33 cellular contexts compared by ENCODE assay signal in genomic region chrY:2874211-2874610, GRCh38. TPM values are rescaled to one million over a fixed set of nuclear protein-coding genes. Genes with fewer than 3 reads are reported as not detected.
"Had no signal": no experiment of that assay in that cellular context is flagged by ENCODE, and none has a peak within 500 bp of the region (broad histone marks: within the 10 kb centered on the region; RNA-seq: fewer than 3 reads in every experiment).

No MANE protein-coding gene starts in this region.

- H3K27ac Mint-ChIP-seq: activated B cell treated with CpG ODN at 0.5 μM for 24 hours; activated CD4-positive, alpha-beta T cell treated with anti-CD3 and anti-CD28 coated beads, Interleukin-2, amount 10 ng/mL, durations not matched to agents 24 days and 14 days; activated CD8-positive, alpha-beta T cell treated with anti-CD3 and anti-CD28 coated beads for 36 hours; activated naive CD8-positive, alpha-beta T cell treated with anti-CD3 and anti-CD28 coated beads for 36 hours; activated T-helper 17 cell treated with anti-CD3 and anti-CD28 coated beads, Interleukin-2, amount 50 U/mL, for 72 hours; T-helper 1 cell treated with Interleukin-12 subunit alpha and Interleukin-12 subunit beta and Interleukin-4 antibody, amounts not matched to agents 30 μg/mL and 1 μg/mL, for 36 hours had no signal

- H3K4me3 ChIP-seq: SJSA1 had no signal

- H3K27me3 Mint-ChIP-seq: activated B cell treated with CpG ODN at 0.5 μM for 24 hours; activated CD4-positive, alpha-beta T cell treated with anti-CD3 and anti-CD28 coated beads, Interleukin-2, amount 10 ng/mL, durations not matched to agents 24 days and 14 days; activated CD8-positive, alpha-beta T cell treated with anti-CD3 and anti-CD28 coated beads for 36 hours; activated naive CD8-positive, alpha-beta T cell treated with anti-CD3 and anti-CD28 coated beads for 36 hours; activated T-helper 17 cell treated with anti-CD3 and anti-CD28 coated beads, Interleukin-2, amount 50 U/mL, for 72 hours had no signal

- H3K27ac ChIP-seq: brain microvascular endothelial cell, SJSA1 had no signal

- H3K4me1 ChIP-seq: SJSA1 had no signal

- H3K27me3 ChIP-seq: brain microvascular endothelial cell, SJSA1 had no signal

- H3K36me3 ChIP-seq: brain microvascular endothelial cell, SJSA1 had no signal

- DNase-seq: activated B cell treated with CpG ODN at 0.5 μM for 24 hours; activated CD4-positive, alpha-beta T cell treated with anti-CD3 and anti-CD28 coated beads for 1 hour; activated CD4-positive, alpha-beta T cell treated with anti-CD3 and anti-CD28 coated beads, Interleukin-2, amount 10 ng/mL, durations not matched to agents 24 days and 14 days; activated CD4-positive, alpha-beta T cell treated with anti-CD3 and anti-CD28 coated beads, Interleukin-2, amount 50 U/mL, for 4 hours; activated CD8-positive, alpha-beta T cell treated with anti-CD3 and anti-CD28 coated beads for 36 hours; activated effector memory CD4-positive, alpha-beta T cell treated with anti-CD3 and anti-CD28 coated beads, Interleukin-2, amount 50 U/mL, for 16 hours; activated naive CD4-positive, alpha-beta T cell; activated naive CD4-positive, alpha-beta T cell treated with anti-CD3 and anti-CD28 coated beads, Interleukin-2, amount 50 U/mL, for 16 hours; activated naive CD8-positive, alpha-beta T cell treated with anti-CD3 and anti-CD28 coated beads for 36 hours; activated T-cell treated with anti-CD3 and anti-CD28 coated beads, Interleukin-2, amount 50 U/mL, for 1 hour; activated T-cell treated with anti-CD3 and anti-CD28 coated beads, Interleukin-2, amount 50 U/mL, for 72 hours; amniotic stem cell; aorta; brain microvascular endothelial cell; central memory CD4-positive, alpha-beta T cell; Kasumi-1; KG1; NCI-H1048; NCI-H1105 treated with DMSO at 0.1 percent for 48 hours; NCI-H1436; NCI-H1694; NCI-H1930; NCI-H2171; NCI-H226; NCI-H524; SHP77 treated with DMSO at 0.1 percent for 48 hours; SK-N-SH had no signal

- H3K4me3 Mint-ChIP-seq: activated B cell treated with CpG ODN at 0.5 μM for 24 hours; activated CD4-positive, alpha-beta T cell treated with anti-CD3 and anti-CD28 coated beads, Interleukin-2, amount 10 ng/mL, durations not matched to agents 24 days and 14 days; activated CD8-positive, alpha-beta T cell treated with anti-CD3 and anti-CD28 coated beads for 36 hours; activated naive CD8-positive, alpha-beta T cell treated with anti-CD3 and anti-CD28 coated beads for 36 hours; activated T-cell treated with anti-CD3 and anti-CD28 coated beads, Interleukin-2, amount 50 U/mL, for 72 hours; activated T-helper 17 cell treated with anti-CD3 and anti-CD28 coated beads, Interleukin-2, amount 50 U/mL, for 72 hours; T-helper 1 cell treated with Interleukin-12 subunit alpha and Interleukin-12 subunit beta and Interleukin-4 antibody, amounts not matched to agents 30 μg/mL and 1 μg/mL, for 36 hours; T-helper 2 cell treated with Interferon-gamma antibody and Interleukin-4, amounts not matched to agents 5 μg/mL and 100 μg/mL, for 36 hours had no signal

- ATAC-seq: activated CD8-positive, alpha-beta T cell treated with anti-CD3 and anti-CD28 coated beads for 36 hours; activated T-cell treated with anti-CD3 and anti-CD28 coated beads, Interleukin-2, amount 50 U/mL, for 72 hours; activated T-helper 17 cell treated with anti-CD3 and anti-CD28 coated beads, Interleukin-2, amount 50 U/mL, for 72 hours; Panc1 had no signal

- H3K4me1 Mint-ChIP-seq: activated B cell treated with CpG ODN at 0.5 μM for 24 hours; activated CD4-positive, alpha-beta T cell treated with anti-CD3 and anti-CD28 coated beads, Interleukin-2, amount 10 ng/mL, durations not matched to agents 24 days and 14 days; activated naive CD8-positive, alpha-beta T cell treated with anti-CD3 and anti-CD28 coated beads for 36 hours; activated T-helper 17 cell treated with anti-CD3 and anti-CD28 coated beads, Interleukin-2, amount 50 U/mL, for 72 hours had no signal

- H3K9me3 ChIP-seq: SJSA1, SK-N-SH had no signal

- H3K9me3 Mint-ChIP-seq: activated T-cell treated with anti-CD3 and anti-CD28 coated beads, Interleukin-2, amount 50 U/mL, for 72 hours; activated T-helper 17 cell treated with anti-CD3 and anti-CD28 coated beads, Interleukin-2, amount 50 U/mL, for 72 hours had no signal

RNA-seq across cellular contexts. Expression of gene RPS4Y1, which starts 32.8 kb away (rescaled TPM):
- total RNA-seq: aorta, RPMI7951 had no signal
- polyA plus RNA-seq: SK-N-SH had no signal
